ENCODE assay signal across 16 cellular contexts in the genomic region with DNA sequence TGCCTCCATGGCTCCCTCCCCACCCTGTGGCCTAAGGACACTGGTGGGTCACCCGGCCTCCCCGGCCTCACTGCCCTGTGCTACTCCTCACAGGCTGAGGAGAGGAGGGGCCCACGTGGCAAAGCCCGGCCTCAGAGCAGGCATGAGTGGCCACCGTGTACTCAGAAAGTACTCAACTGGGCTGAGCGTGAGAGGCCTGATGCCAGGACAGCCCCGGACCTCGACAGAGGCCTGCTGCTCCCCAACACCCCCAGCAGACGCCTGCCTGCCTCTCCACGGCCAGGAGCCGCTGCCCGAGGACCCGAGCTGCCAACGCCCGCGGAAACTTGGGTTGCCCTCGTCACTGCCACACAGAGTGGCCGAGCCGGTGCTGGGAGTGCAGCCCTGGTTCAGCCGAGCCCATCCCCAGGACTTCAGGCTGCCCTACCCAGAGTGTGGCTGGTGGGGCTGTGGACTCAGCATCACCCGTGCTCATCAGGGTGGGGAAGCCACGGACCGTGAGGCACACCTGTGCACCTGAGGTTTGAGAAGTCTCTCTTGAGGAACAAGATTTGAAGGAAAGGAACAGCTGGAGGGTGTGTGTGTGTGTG.
"Had no signal": no experiment of that assay in that cellular context is flagged by ENCODE, and none has a peak within 500 bp of the region (broad histone marks: within the 10 kb centered on the region; RNA-seq: fewer than 3 reads in every experiment).

No MANE protein-coding gene starts in this region.

- H3K4me3 ChIP-seq: esophagus muscularis mucosa, gastrocnemius medialis, mucosa of descending colon, pancreas, uterus had no signal

- H3K9me3 ChIP-seq: esophagus muscularis mucosa, gastrocnemius medialis, mucosa of descending colon, pancreas, uterus had no signal

- ATAC-seq: effector memory CD8-positive, alpha-beta T cell; gastrocnemius medialis; mucosa of descending colon; naive thymus-derived CD8-positive, alpha-beta T cell; pancreas; right cardiac atrium had no signal

- H3K27me3 ChIP-seq: esophagus muscularis mucosa, gastrocnemius medialis, pancreas, uterus had no signal

- FAIRE-seq: pancreas had no signal

- H3K27ac ChIP-seq: epithelial cell of prostate, pancreas had no signal

- H3K4me1 ChIP-seq: gastrocnemius medialis, pancreas had no signal

- DNase-seq: effector memory CD8-positive, alpha-beta T cell; gastrocnemius medialis; glutamatergic neuron; islet precursor cell; mammary epithelial cell; naive thymus-derived CD8-positive, alpha-beta T cell; nucleus accumbens; right cardiac atrium; stimulated activated CD4-positive, alpha-beta T cell treated with anti-CD3 and anti-CD28 coated beads, Interleukin-2, amount 100 ng/mL, for 24 hours; stimulated activated CD4-positive, alpha-beta T cell treated with anti-CD3 and anti-CD28 coated beads, Interleukin-4, amount 100 ng/mL, for 4 hours; stimulated activated naive CD4-positive, alpha-beta T cell treated with Interleukin-2 at 50 U/mL for 16 hours had no signal

- H3K36me3 ChIP-seq: esophagus muscularis mucosa, gastrocnemius medialis, pancreas, uterus had no signal
